ENCODE assay signal across 1 cellular context in genomic region chr19:19426799-19427198, GRCh38.
TF ChIP-seq lines count a peak whose summit lies in the region.

No MANE protein-coding gene starts in this region.

TF ChIP-seq in K562, 482 proteins besides CTCF, POLR2A, EP300 and RAD21:
- peak; percentile 24; the same call in 1 of the 2 replicates for TF ChIP-seq C11orf30 (IDR thresholded peaks at IDR 0.05; ENCODE audit: low read depth)
- no peak for TF ChIP-seq MAFG (tag; conservative IDR thresholded peaks at IDR 0.05)
- peak; percentile 65; the same call in 1 of the 2 replicates for TF ChIP-seq ZNF316 (IDR thresholded peaks at IDR 0.05)
